In the genomic region with DNA sequence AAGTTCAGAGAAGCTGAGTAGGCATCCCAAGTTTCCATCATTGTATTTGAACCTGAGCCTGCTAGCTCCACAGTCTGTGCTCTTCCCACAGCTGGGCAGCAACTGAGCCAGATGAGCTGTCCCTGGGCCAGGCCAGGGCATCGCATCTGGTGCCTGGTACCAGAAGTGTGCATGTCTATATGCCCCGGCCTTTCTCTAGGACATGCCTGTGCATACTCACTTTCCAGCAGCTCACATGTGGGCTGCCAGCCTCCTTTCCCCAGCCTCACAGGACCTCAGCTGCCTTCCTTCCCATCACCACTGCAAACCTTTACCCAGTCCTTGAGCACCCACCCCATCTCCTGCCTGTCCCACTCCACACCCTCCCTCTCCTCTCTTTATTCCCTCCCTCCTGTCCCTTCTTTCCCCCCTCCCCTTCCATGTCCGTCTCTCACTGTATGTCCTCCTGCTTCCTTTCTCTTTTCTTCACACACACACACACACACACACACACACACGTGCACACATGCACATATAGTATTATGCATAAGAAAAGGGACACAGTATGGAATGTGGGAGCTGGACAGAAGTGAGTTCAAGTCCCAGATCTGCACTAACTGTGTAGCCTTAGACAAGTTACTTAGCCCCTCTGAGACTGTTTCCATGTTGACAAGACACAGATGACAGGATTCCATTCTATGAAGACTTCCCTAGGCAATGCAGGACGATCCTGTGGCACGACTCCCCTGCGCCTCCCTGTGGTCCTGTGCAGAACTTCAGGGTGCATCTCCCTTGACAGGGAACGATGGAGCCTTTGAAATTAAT, we compare ENCODE assay signal across 1 cellular context.
TF ChIP-seq lines count a peak whose summit lies in the region.

No MANE protein-coding gene starts in this region.

TF ChIP-seq in GM12878, 131 proteins besides CTCF, POLR2A, EP300 and RAD21:
- TF ChIP-seq NR2C2 (IDR thresholded peaks at IDR 0.05; ENCODE audit: borderline replicate concordance, control insufficient read depth, insufficient read length, low read depth) = no peak
- no peak for TF ChIP-seq TBL1XR1 (IDR thresholded peaks at IDR 0.05; ENCODE audit: low read depth, low read length)
- no peak for TF ChIP-seq BCL11A (IDR thresholded peaks at IDR 0.05; ENCODE audit: low read depth, low read length)
- TF ChIP-seq, protein P1, sequence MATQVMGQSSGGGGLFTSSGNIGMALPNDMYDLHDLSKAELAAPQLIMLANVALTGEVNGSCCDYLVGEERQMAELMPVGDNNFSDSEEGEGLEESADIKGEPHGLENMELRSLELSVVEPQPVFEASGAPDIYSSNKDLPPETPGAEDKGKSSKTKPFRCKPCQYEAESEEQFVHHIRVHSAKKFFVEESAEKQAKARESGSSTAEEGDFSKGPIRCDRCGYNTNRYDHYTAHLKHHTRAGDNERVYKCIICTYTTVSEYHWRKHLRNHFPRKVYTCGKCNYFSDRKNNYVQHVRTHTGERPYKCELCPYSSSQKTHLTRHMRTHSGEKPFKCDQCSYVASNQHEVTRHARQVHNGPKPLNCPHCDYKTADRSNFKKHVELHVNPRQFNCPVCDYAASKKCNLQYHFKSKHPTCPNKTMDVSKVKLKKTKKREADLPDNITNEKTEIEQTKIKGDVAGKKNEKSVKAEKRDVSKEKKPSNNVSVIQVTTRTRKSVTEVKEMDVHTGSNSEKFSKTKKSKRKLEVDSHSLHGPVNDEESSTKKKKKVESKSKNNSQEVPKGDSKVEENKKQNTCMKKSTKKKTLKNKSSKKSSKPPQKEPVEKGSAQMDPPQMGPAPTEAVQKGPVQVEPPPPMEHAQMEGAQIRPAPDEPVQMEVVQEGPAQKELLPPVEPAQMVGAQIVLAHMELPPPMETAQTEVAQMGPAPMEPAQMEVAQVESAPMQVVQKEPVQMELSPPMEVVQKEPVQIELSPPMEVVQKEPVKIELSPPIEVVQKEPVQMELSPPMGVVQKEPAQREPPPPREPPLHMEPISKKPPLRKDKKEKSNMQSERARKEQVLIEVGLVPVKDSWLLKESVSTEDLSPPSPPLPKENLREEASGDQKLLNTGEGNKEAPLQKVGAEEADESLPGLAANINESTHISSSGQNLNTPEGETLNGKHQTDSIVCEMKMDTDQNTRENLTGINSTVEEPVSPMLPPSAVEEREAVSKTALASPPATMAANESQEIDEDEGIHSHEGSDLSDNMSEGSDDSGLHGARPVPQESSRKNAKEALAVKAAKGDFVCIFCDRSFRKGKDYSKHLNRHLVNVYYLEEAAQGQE (IDR thresholded peaks at IDR 0.05; ENCODE audit: low read depth, low read length) = no peak
- TF ChIP-seq, protein P2, sequence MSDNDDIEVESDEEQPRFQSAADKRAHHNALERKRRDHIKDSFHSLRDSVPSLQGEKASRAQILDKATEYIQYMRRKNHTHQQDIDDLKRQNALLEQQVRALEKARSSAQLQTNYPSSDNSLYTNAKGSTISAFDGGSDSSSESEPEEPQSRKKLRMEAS (IDR thresholded peaks at IDR 0.05; ENCODE audit: low read depth, low read length) = no peak
- TF ChIP-seq STAT3 (IDR thresholded peaks at IDR 0.05; ENCODE audit: low read depth, low read length) = no peak
- no peak for TF ChIP-seq ZNF622 (IDR thresholded peaks at IDR 0.05)
- peak; percentile 98 for TF ChIP-seq SMC3 (IDR thresholded peaks at IDR 0.05; ENCODE audit: borderline replicate concordance, low read length)
- no peak for TF ChIP-seq NR2C1 (IDR thresholded peaks at IDR 0.05)
- TF ChIP-seq GABPA (IDR thresholded peaks at IDR 0.05; ENCODE audit: low read depth) = no peak
- TF ChIP-seq CBX3 (IDR thresholded peaks at IDR 0.05; ENCODE audit: borderline replicate concordance, low read depth) = no peak
- peak; percentile 83; the same call in 1 of the 2 replicates for TF ChIP-seq HDGF (IDR thresholded peaks at IDR 0.05)
- TF ChIP-seq, protein P3, sequence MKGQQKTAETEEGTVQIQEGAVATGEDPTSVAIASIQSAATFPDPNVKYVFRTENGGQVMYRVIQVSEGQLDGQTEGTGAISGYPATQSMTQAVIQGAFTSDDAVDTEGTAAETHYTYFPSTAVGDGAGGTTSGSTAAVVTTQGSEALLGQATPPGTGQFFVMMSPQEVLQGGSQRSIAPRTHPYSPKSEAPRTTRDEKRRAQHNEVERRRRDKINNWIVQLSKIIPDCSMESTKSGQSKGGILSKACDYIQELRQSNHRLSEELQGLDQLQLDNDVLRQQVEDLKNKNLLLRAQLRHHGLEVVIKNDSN (IDR thresholded peaks at IDR 0.05; ENCODE audit: borderline replicate concordance, extremely low read length, insufficient read depth, low read depth, low read length) = no peak
- TF ChIP-seq, protein P4, sequence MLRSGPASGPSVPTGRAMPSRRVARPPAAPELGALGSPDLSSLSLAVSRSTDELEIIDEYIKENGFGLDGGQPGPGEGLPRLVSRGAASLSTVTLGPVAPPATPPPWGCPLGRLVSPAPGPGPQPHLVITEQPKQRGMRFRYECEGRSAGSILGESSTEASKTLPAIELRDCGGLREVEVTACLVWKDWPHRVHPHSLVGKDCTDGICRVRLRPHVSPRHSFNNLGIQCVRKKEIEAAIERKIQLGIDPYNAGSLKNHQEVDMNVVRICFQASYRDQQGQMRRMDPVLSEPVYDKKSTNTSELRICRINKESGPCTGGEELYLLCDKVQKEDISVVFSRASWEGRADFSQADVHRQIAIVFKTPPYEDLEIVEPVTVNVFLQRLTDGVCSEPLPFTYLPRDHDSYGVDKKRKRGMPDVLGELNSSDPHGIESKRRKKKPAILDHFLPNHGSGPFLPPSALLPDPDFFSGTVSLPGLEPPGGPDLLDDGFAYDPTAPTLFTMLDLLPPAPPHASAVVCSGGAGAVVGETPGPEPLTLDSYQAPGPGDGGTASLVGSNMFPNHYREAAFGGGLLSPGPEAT (IDR thresholded peaks at IDR 0.05; ENCODE audit: low read depth) = no peak
- TF ChIP-seq ESRRA (IDR thresholded peaks at IDR 0.05; ENCODE audit: low read length) = no peak
- TF ChIP-seq CHD4 (IDR thresholded peaks at IDR 0.05) = no peak
- no peak for TF ChIP-seq BRCA1 (IDR thresholded peaks at IDR 0.05; ENCODE audit: low read depth, low read length)
- TF ChIP-seq IKZF2 (IDR thresholded peaks at IDR 0.05) = no peak
- no peak for TF ChIP-seq NFXL1 (IDR thresholded peaks at IDR 0.05; ENCODE audit: borderline replicate concordance)
- TF ChIP-seq RB1 (IDR thresholded peaks at IDR 0.05; ENCODE audit: borderline replicate concordance) = peak; percentile 44; the same call in 1 of the 2 replicates
- 0 out of 2 replicates have a peak, but pooled peaks have one; percentile 48 for TF ChIP-seq NBN (IDR thresholded peaks at IDR 0.05)
- no peak for TF ChIP-seq POLR2AphosphoS5 (IDR thresholded peaks at IDR 0.05; ENCODE audit: low read length)
- TF ChIP-seq PAX5 (IDR thresholded peaks at IDR 0.05; ENCODE audit: borderline replicate concordance, low read depth, low read length) = no peak
- TF ChIP-seq STAT1 (conservative IDR thresholded peaks at IDR 0.05) = 0 out of 2 replicates have a peak, but pooled peaks have one; percentile 40
- TF ChIP-seq SUPT20H (IDR thresholded peaks at IDR 0.05; ENCODE audit: borderline replicate concordance, control insufficient read depth, low read depth, low read length) = no peak
- no peak for TF ChIP-seq IKZF1 (conservative IDR thresholded peaks at IDR 0.05)
- TF ChIP-seq RELA (IDR thresholded peaks at IDR 0.05; ENCODE audit: borderline replicate concordance, partially characterized antibody) = no peak
- 0 out of 2 replicates have a peak, but pooled peaks have one; percentile 15 for TF ChIP-seq ATF7 (IDR thresholded peaks at IDR 0.05; ENCODE audit: low read depth)
- TF ChIP-seq, protein P5, sequence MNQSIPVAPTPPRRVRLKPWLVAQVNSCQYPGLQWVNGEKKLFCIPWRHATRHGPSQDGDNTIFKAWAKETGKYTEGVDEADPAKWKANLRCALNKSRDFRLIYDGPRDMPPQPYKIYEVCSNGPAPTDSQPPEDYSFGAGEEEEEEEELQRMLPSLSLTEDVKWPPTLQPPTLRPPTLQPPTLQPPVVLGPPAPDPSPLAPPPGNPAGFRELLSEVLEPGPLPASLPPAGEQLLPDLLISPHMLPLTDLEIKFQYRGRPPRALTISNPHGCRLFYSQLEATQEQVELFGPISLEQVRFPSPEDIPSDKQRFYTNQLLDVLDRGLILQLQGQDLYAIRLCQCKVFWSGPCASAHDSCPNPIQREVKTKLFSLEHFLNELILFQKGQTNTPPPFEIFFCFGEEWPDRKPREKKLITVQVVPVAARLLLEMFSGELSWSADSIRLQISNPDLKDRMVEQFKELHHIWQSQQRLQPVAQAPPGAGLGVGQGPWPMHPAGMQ (IDR thresholded peaks at IDR 0.05; ENCODE audit: borderline replicate concordance) = no peak
- TF ChIP-seq FOS (IDR thresholded peaks at IDR 0.05; ENCODE audit: borderline replicate concordance, extremely low read depth, insufficient read length) = no peak
- TF ChIP-seq IRF4 (IDR thresholded peaks at IDR 0.05; ENCODE audit: low read depth, low read length) = 0 out of 2 replicates have a peak, but pooled peaks have one; percentile 17
- 0 out of 2 replicates have a peak, but pooled peaks have one; percentile 47 for TF ChIP-seq YY1 (IDR thresholded peaks at IDR 0.05; ENCODE audit: low read depth, low read length)
- no peak for TF ChIP-seq SP1 (IDR thresholded peaks at IDR 0.05; ENCODE audit: low read depth, low read length)
- TF ChIP-seq SMARCA5 (IDR thresholded peaks at IDR 0.05) = 0 out of 2 replicates have a peak, but pooled peaks have one; percentile 61
- 0 out of 2 replicates have a peak, but pooled peaks have one; percentile 10 for TF ChIP-seq SPI1 (IDR thresholded peaks at IDR 0.05; ENCODE audit: borderline replicate concordance, insufficient read depth, low read depth, low read length)
- no peak for TF ChIP-seq FOXM1 (IDR thresholded peaks at IDR 0.05; ENCODE audit: low read depth, low read length)
- TF ChIP-seq, protein P6, sequence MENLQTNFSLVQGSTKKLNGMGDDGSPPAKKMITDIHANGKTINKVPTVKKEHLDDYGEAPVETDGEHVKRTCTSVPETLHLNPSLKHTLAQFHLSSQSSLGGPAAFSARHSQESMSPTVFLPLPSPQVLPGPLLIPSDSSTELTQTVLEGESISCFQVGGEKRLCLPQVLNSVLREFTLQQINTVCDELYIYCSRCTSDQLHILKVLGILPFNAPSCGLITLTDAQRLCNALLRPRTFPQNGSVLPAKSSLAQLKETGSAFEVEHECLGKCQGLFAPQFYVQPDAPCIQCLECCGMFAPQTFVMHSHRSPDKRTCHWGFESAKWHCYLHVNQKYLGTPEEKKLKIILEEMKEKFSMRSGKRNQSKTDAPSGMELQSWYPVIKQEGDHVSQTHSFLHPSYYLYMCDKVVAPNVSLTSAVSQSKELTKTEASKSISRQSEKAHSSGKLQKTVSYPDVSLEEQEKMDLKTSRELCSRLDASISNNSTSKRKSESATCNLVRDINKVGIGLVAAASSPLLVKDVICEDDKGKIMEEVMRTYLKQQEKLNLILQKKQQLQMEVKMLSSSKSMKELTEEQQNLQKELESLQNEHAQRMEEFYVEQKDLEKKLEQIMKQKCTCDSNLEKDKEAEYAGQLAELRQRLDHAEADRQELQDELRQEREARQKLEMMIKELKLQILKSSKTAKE (IDR thresholded peaks at IDR 0.05; ENCODE audit: low read depth, poor library complexity, severe bottlenecking) = no peak
- TF ChIP-seq, protein P7, sequence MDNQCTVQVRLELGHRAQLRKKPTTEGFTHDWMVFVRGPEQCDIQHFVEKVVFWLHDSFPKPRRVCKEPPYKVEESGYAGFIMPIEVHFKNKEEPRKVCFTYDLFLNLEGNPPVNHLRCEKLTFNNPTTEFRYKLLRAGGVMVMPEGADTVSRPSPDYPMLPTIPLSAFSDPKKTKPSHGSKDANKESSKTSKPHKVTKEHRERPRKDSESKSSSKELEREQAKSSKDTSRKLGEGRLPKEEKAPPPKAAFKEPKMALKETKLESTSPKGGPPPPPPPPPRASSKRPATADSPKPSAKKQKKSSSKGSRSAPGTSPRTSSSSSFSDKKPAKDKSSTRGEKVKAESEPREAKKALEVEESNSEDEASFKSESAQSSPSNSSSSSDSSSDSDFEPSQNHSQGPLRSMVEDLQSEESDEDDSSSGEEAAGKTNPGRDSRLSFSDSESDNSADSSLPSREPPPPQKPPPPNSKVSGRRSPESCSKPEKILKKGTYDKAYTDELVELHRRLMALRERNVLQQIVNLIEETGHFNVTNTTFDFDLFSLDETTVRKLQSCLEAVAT (IDR thresholded peaks at IDR 0.05) = no peak
- TF ChIP-seq ZSCAN29 (IDR thresholded peaks at IDR 0.05) = no peak
- TF ChIP-seq, protein P8, sequence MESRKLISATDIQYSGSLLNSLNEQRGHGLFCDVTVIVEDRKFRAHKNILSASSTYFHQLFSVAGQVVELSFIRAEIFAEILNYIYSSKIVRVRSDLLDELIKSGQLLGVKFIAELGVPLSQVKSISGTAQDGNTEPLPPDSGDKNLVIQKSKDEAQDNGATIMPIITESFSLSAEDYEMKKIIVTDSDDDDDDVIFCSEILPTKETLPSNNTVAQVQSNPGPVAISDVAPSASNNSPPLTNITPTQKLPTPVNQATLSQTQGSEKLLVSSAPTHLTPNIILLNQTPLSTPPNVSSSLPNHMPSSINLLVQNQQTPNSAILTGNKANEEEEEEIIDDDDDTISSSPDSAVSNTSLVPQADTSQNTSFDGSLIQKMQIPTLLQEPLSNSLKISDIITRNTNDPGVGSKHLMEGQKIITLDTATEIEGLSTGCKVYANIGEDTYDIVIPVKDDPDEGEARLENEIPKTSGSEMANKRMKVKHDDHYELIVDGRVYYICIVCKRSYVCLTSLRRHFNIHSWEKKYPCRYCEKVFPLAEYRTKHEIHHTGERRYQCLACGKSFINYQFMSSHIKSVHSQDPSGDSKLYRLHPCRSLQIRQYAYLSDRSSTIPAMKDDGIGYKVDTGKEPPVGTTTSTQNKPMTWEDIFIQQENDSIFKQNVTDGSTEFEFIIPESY (IDR thresholded peaks at IDR 0.05) = no peak
- TF ChIP-seq, protein P9, sequence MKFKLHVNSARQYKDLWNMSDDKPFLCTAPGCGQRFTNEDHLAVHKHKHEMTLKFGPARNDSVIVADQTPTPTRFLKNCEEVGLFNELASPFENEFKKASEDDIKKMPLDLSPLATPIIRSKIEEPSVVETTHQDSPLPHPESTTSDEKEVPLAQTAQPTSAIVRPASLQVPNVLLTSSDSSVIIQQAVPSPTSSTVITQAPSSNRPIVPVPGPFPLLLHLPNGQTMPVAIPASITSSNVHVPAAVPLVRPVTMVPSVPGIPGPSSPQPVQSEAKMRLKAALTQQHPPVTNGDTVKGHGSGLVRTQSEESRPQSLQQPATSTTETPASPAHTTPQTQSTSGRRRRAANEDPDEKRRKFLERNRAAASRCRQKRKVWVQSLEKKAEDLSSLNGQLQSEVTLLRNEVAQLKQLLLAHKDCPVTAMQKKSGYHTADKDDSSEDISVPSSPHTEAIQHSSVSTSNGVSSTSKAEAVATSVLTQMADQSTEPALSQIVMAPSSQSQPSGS (IDR thresholded peaks at IDR 0.05; ENCODE audit: low read length) = no peak
TF ChIP-seq in GM12878: peak in this region for 10.
